Comparison of ENCODE assay signal across 11 cellular contexts in genomic region chr16:15961557-15962205, GRCh38. TPM values are rescaled to one million over a fixed set of nuclear protein-coding genes. Genes with fewer than 3 reads are reported as not detected.
A peak's percentile ranks its signal among the peaks of the same experiment; 100 is the strongest.
DNase-seq lines count a peak whose midpoint lies in the region; ATAC-seq and TF ChIP-seq lines count a peak whose summit lies in the region.
"Had no signal": no experiment of that assay in that cellular context is flagged by ENCODE, and none has a peak within 500 bp of the region (broad histone marks: within the 10 kb centered on the region; RNA-seq: fewer than 3 reads in every experiment).

No MANE protein-coding gene starts in this region.

- H3K4me1 ChIP-seq in ACC112 (ENCODE audit: control insufficient read depth, insufficient read depth, low read length, unreplicated experiment), result peaks cover 28% of the 10 kb centered on the region
- no peaks in the 10 kb centered on the region for H3K4me1 ChIP-seq in colonic mucosa

- no peak overlapping the region for H3K4me3 ChIP-seq in ACC112 (ENCODE audit: low read depth, low read length)
- H3K4me3 ChIP-seq in colonic mucosa, result no peak overlapping the region
- H3K4me3 ChIP-seq in H7 (ENCODE audit: insufficient read depth, low read depth, low read length), result no peak overlapping the region

- H3K36me3 ChIP-seq in ACC112 (ENCODE audit: insufficient read depth, low read length) (peaks cover 20% of the 10 kb centered on the region), colonic mucosa (no peaks in the 10 kb centered on the region), H7 (replicated peaks; ENCODE audit: control insufficient read depth, insufficient read depth, low read length) (no peaks in the 10 kb centered on the region)

- peaks cover 11% of the 10 kb centered on the region for H3K9me3 Mint-ChIP-seq in progenitor cell of endocrine pancreas (ENCODE audit: low read depth)

- H3K9ac ChIP-seq in colonic mucosa (ENCODE audit: low read depth in 2 of 2, low read length in 2 of 2), result no peak overlapping the region

- in situ Hi-C loops in G401 (cut with HindIII; ENCODE audit: low sequenced_read_pairs), result no loop called here

- H3K4me3 Mint-ChIP-seq in progenitor cell of endocrine pancreas (ENCODE audit: low read depth), result no peak overlapping the region

- 0 out of 2 replicates have a peak overlapping the region, but pooled peaks have one; percentile 22 for H3K27ac ChIP-seq in ACC112 (ENCODE audit: low read depth, low read length)
- peak overlapping the region; percentile 37 for H3K27ac ChIP-seq in colonic mucosa

- ATAC-seq in GM19043 (IDR thresholded peaks at IDR 0.05; ENCODE audit: low read depth, unreplicated experiment) (peak; percentile 29), HG03442 (IDR thresholded peaks at IDR 0.05; ENCODE audit: unreplicated experiment) (peak; percentile 17)

- intact Hi-C loops in colonic mucosa (cut with DNase I), result no loop called here

- H3K9me3 ChIP-seq in colonic mucosa, result no peaks in the 10 kb centered on the region

- no peak for DNase-seq in colonic mucosa
- no peak for DNase-seq in HuH-7.5 (ENCODE audit: low spot score)
- no peak for DNase-seq in H7
- DNase-seq in G401 (ENCODE audit: low spot score), result no peak
- DNase-seq in progenitor cell of endocrine pancreas (ENCODE audit: low spot score, unreplicated experiment), result no peak
- DNase-seq: COR-L47, HCEC 1CT, NCI-H1694 treated with DMSO at 0.1 percent for 48 hours had no signal

- H3K27me3 Mint-ChIP-seq in progenitor cell of endocrine pancreas, result no peaks in the 10 kb centered on the region

- H3K79me2 ChIP-seq in ACC112 (ENCODE audit: control insufficient read depth, insufficient read depth, low read length, unreplicated experiment), result peaks cover 93% of the 10 kb centered on the region

- TF ChIP-seq CTCF in colonic mucosa (IDR thresholded peaks at IDR 0.05) (no peak), progenitor cell of endocrine pancreas (IDR thresholded peaks at IDR 0.05; ENCODE audit: unreplicated experiment) (no peak)

- H3K4me1 Mint-ChIP-seq in progenitor cell of endocrine pancreas (ENCODE audit: low read depth), result peaks cover 2% of the 10 kb centered on the region

- no peaks in the 10 kb centered on the region for H3K27me3 ChIP-seq in ACC112 (ENCODE audit: insufficient read depth, low read length)
- no peaks in the 10 kb centered on the region for H3K27me3 ChIP-seq in colonic mucosa
- H3K27me3 ChIP-seq in H7 (ENCODE audit: control insufficient read depth, insufficient read depth, low read length), result no peaks in the 10 kb centered on the region

- H3K36me3 Mint-ChIP-seq in progenitor cell of endocrine pancreas (ENCODE audit: insufficient read depth), result peaks cover 8% of the 10 kb centered on the region

- H2AFZ ChIP-seq in ACC112 (ENCODE audit: low read length, unreplicated experiment), result no peak overlapping the region

- H3K27ac Mint-ChIP-seq in progenitor cell of endocrine pancreas, result no peak overlapping the region

RNA-seq across cellular contexts. Expression of gene ABCC1, which starts 12.3 kb away (rescaled TPM):
- total RNA-seq in colonic mucosa (10 to 100 TPM; 22.0 to 22.2 TPM), progenitor cell of endocrine pancreas (47.2 and 49.0 TPM in 2 replicates)
- total RNA-seq in H7 (2014; rRNA removed; shearing (Covaris generic)), result 22.0 and 29.5 TPM in 2 replicates
- total RNA-seq in G401 (2014; rRNA removed; shearing (Covaris generic)), result 22.4 and 26.4 TPM in 2 replicates
